Comparison of ENCODE assay signal across 8 cellular contexts in the genomic region with DNA sequence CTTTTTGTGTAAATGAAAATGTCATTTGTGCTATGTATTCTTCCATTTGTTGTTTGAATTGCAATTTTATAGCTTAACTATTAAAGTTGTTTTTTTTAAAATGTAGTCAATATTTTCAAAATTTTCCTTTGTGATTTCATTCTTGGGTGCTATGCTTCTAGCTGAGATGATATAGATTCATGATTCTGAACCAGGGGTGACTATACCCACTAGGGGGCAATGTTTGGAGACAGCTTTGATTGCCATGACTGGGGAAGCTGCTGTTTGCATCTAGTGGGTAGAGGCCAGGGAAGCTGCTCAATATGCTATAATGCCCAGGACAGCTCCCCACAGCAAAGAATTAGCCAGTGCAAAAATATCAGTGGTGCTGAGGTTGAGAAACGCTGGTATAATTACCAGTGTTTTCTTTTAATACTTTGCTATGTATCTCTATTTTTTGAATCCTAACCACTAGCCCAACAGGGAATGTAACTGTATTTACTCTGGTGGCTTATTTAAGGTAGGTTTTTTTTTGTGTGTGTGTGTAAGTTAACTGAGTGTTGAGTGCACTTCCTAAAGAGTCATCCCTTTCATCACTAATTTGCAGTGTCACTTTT.
DNase-seq lines count a peak whose midpoint lies in the region; ATAC-seq and TF ChIP-seq lines count a peak whose summit lies in the region.

No MANE protein-coding gene starts in this region.

- no peak overlapping the region for H3K4me3 ChIP-seq in NT2/D1 (ENCODE audit: insufficient read length, low read depth)
- no peak overlapping the region for H3K4me3 ChIP-seq in breast epithelium
- no peak overlapping the region for H3K4me3 ChIP-seq in tibial artery

- intact Hi-C loops in breast epithelium (cut with DNase I; ENCODE audit: low total_unique reads) = no loop called here
- intact Hi-C loops in tibial artery (cut with DNase I; ENCODE audit: low total_unique reads) = no loop called here

- H3K9me3 ChIP-seq in NT2/D1 (ENCODE audit: insufficient read depth, low read length) (no peaks in the 10 kb centered on the region), breast epithelium (no peaks in the 10 kb centered on the region), tibial artery (no peaks in the 10 kb centered on the region)

- TF ChIP-seq POLR2A in breast epithelium (IDR thresholded peaks at IDR 0.05) = no peak

- H3K9ac ChIP-seq in NT2/D1 (ENCODE audit: insufficient read length, low read depth) = no peak overlapping the region

- peak; percentile 84 for ATAC-seq in GM21423 (IDR thresholded peaks at IDR 0.05; ENCODE audit: unreplicated experiment)

- H3K27me3 ChIP-seq in NT2/D1 (ENCODE audit: insufficient read depth, insufficient read length) = no peaks in the 10 kb centered on the region
- H3K27me3 ChIP-seq in breast epithelium = no peaks in the 10 kb centered on the region
- no peaks in the 10 kb centered on the region for H3K27me3 ChIP-seq in tibial artery

- H3K36me3 ChIP-seq in NT2/D1 (ENCODE audit: insufficient read depth, insufficient read length, low read length) (peaks cover 8% of the 10 kb centered on the region), breast epithelium (no peaks in the 10 kb centered on the region), tibial artery (peaks cover 0 to 10% (median 0%) of the 10 kb centered on the region in 3 donors)

- TF ChIP-seq CTCF in breast epithelium (IDR thresholded peaks at IDR 0.05) (peak; percentile 34 to 51 (median 34)), tibial artery (IDR thresholded peaks at IDR 0.05) (peak; percentile 41 to 50)

- H3K27ac ChIP-seq in breast epithelium (no peak overlapping the region), tibial artery (no peak overlapping the region)

- no peaks in the 10 kb centered on the region for H3K4me1 ChIP-seq in NT2/D1 (ENCODE audit: insufficient read depth, insufficient read length)
- H3K4me1 ChIP-seq in breast epithelium = no peaks in the 10 kb centered on the region
- peaks cover 0 to 42% (median 15%) of the 10 kb centered on the region in 4 donors for H3K4me1 ChIP-seq in tibial artery

- DNase-seq in EH (ENCODE audit: low read depth) (peak; percentile 46), KBM-7 (peak; percentile 61), NT2/D1 (ENCODE audit: low read depth, low spot score) (peak; percentile 36), breast epithelium (ENCODE audit: low spot score in 2 of 2) (no peak), kidney tubule cell (ENCODE audit: low spot score) (peak; percentile 66), tibial artery (peak in 1 of 2 donors; percentile 42), GOT3 (lab: John Stamatoyannopoulos, UW) (no peak)

- in situ Hi-C loops in KBM-7 (cut with MboI; ENCODE audit: low pct_unique_long_range_greater_than_20kb, low sequenced_read_pairs) = no loop called here

Comparison
In these comparisons a context has a peak if more than half of its experiments do, and no peak if none do; other contexts are left out.
1. DNase-seq: peak in EH (single experiment), KBM-7 (single experiment), NT2/D1 (single experiment) and kidney tubule cell (single experiment); none in breast epithelium (0 of 2) and GOT3 (single experiment).